In genomic region chrX:41922125-41922521, GRCh38 we compare ENCODE assay signal across 8 cellular contexts. TPM values are rescaled to one million over a fixed set of nuclear protein-coding genes. Genes with fewer than 3 reads are reported as not detected.
DNase-seq lines count a peak whose midpoint lies in the region; ATAC-seq and TF ChIP-seq lines count a peak whose summit lies in the region.

No MANE protein-coding gene starts in this region.

- ATAC-seq in GM21447 (IDR thresholded peaks at IDR 0.05; ENCODE audit: unreplicated experiment) (peak; percentile 14), GM18511 (IDR thresholded peaks at IDR 0.05; ENCODE audit: unreplicated experiment) (no peak)

- H3K27me3 Mint-ChIP-seq in mesothelial cell of epicardium (ENCODE audit: low read depth) = no peaks in the 10 kb centered on the region

- DNase-seq in AG08396 (ENCODE audit: low spot score) = peak; percentile 22
- peak; percentile 11 to 43 for DNase-seq in SJCRH30
- DNase-seq in central memory CD4-positive, alpha-beta T cell = peak; percentile 10
- no peak for DNase-seq in mesothelial cell of epicardium (ENCODE audit: low spot score in 2 of 2, unreplicated experiment in 2 of 2)
- DNase-seq in tibial nerve (ENCODE audit: low spot score in 2 of 2) = peak in 1 of 2 donors; percentile 4
- no peak for DNase-seq in HuH-7.5 (ENCODE audit: low spot score)

- 0 to 46% methylated on average over 12 of the region's 12 CpGs for WGBS in tibial nerve, 2 donors

- no peaks in the 10 kb centered on the region for H3K36me3 Mint-ChIP-seq in mesothelial cell of epicardium

- no peak for TF ChIP-seq EP300 in tibial nerve (IDR thresholded peaks at IDR 0.05)

- no peak for TF ChIP-seq CTCF in mesothelial cell of epicardium (IDR thresholded peaks at IDR 0.05; ENCODE audit: unreplicated experiment)
- TF ChIP-seq CTCF in tibial nerve (IDR thresholded peaks at IDR 0.05) = no peak

- peaks cover 21% of the 10 kb centered on the region for H3K4me1 Mint-ChIP-seq in mesothelial cell of epicardium

- peaks cover 8% of the 10 kb centered on the region for H3K9me3 Mint-ChIP-seq in mesothelial cell of epicardium

- H3K4me1 ChIP-seq in SJCRH30 (no peaks in the 10 kb centered on the region), tibial nerve (peaks cover 0 to 13% (median 0%) of the 10 kb centered on the region in 4 donors)

- no peak for TF ChIP-seq POLR2A in tibial nerve (IDR thresholded peaks at IDR 0.05)

- no peaks in the 10 kb centered on the region for H3K27me3 ChIP-seq in SJCRH30
- H3K27me3 ChIP-seq in tibial nerve = no peaks in the 10 kb centered on the region

- H3K4me3 Mint-ChIP-seq in mesothelial cell of epicardium = peak overlapping the region; percentile 79

- H3K27ac Mint-ChIP-seq in mesothelial cell of epicardium = peak overlapping the region; percentile 91

- H3K27ac ChIP-seq in SJCRH30 (peak overlapping the region; percentile 94), tibial nerve (peak overlapping the region in 3 of 4 donors; percentile 53 to 89 (median 84))

- H3K4me3 ChIP-seq in SJCRH30 (peak overlapping the region; percentile 73), tibial nerve (peak overlapping the region; percentile 35 to 66 (median 54))

- H3K9me3 ChIP-seq in SJCRH30 (replicated peaks) (no peaks in the 10 kb centered on the region), tibial nerve (no peaks in the 10 kb centered on the region)

- H3K36me3 ChIP-seq in SJCRH30 (no peaks in the 10 kb centered on the region), tibial nerve (no peaks in the 10 kb centered on the region)

RNA-seq across cellular contexts. Expression of gene CASK, which starts 1.2 kb away (rescaled TPM):
- 37.8 and 43.0 TPM in 2 replicates for total RNA-seq in SJCRH30 (2014; rRNA removed; shearing (Covaris generic))
- total RNA-seq in mesothelial cell of epicardium (61.6 to 70.3 TPM (median 63.8 TPM) in 3 replicates), tibial nerve (10 to 100 TPM; 34.3 to 52.8 (median 40.7) TPM)

Comparison
In these comparisons a context has a peak if more than half of its experiments do, and no peak if none do; other contexts are left out.
1. DNase-seq: peak in AG08396 (single experiment), SJCRH30 (2 of 2) and central memory CD4-positive, alpha-beta T cell (single experiment); none in mesothelial cell of epicardium (0 of 2) and HuH-7.5 (single experiment).